12 cellular contexts compared by ENCODE assay signal in genomic region chr9:14277202-14277601, GRCh38. TPM values are rescaled to one million over a fixed set of nuclear protein-coding genes. Genes with fewer than 3 reads are reported as not detected.
DNase-seq lines count a peak whose midpoint lies in the region; ATAC-seq and TF ChIP-seq lines count a peak whose summit lies in the region.
"Had no signal": no experiment of that assay in that cellular context is flagged by ENCODE, and none has a peak within 500 bp of the region (broad histone marks: within the 10 kb centered on the region; RNA-seq: fewer than 3 reads in every experiment).

No MANE protein-coding gene starts in this region.

- no CpG with 5 or more reads among the region's 8 CpGs for WGBS in trophoblast cell (ENCODE audit: extremely low coverage, insufficient coverage, insufficient read length)

- H3K4me2 ChIP-seq in fibroblast of lung (ENCODE audit: extremely low read depth, insufficient read depth, low read length), result peak overlapping the region; percentile 70
- no peak overlapping the region for H3K4me2 ChIP-seq in trophoblast cell (ENCODE audit: low read length)

- H3K79me1 ChIP-seq in trophoblast cell (ENCODE audit: low read length), result peaks cover 1% of the 10 kb centered on the region

- H3K4ac ChIP-seq in trophoblast cell (ENCODE audit: low read depth, low read length), result no peak overlapping the region

- no peak overlapping the region for H2BK12ac ChIP-seq in trophoblast cell (ENCODE audit: low read length)

- H3K4me1 Mint-ChIP-seq in naive thymus-derived CD8-positive, alpha-beta T cell, result peaks cover 0 to 6% (median 2%) of the 10 kb centered on the region in 4 donors

- H3K14ac ChIP-seq in trophoblast cell (ENCODE audit: low read length), result no peak overlapping the region

- H3K27me3 ChIP-seq in RWPE2 (ENCODE audit: insufficient read depth, poor library complexity, severe bottlenecking), result no peaks in the 10 kb centered on the region
- H3K27me3 ChIP-seq in fibroblast of lung (ENCODE audit: control insufficient read depth, insufficient read depth, low read length), result no peaks in the 10 kb centered on the region
- no peaks in the 10 kb centered on the region for H3K27me3 ChIP-seq in trophoblast cell (ENCODE audit: insufficient read depth, low read length)
- H3K27me3 ChIP-seq: thyroid gland had no signal

- POLR2A ChIA-PET in naive thymus-derived CD8-positive, alpha-beta T cell (lab: Charles Lee), result no interaction called here

- H3K36me3 ChIP-seq in RWPE2 (ENCODE audit: low read depth) (peaks cover 10% of the 10 kb centered on the region), fibroblast of lung (ENCODE audit: control insufficient read depth, insufficient read depth, low read length) (no peaks in the 10 kb centered on the region), trophoblast cell (ENCODE audit: control insufficient read depth in 1 of 2, insufficient read depth in 2 of 2, low read length in 2 of 2) (no peaks in the 10 kb centered on the region)
- H3K36me3 ChIP-seq: thyroid gland had no signal

- TF ChIP-seq CTCF in RWPE2 (IDR thresholded peaks at IDR 0.05; ENCODE audit: poor library complexity, severe bottlenecking), result no peak
- TF ChIP-seq CTCF in fibroblast of lung (conservative IDR thresholded peaks at IDR 0.05 in 1 of 2, IDR thresholded peaks at IDR 0.05 in 1 of 2; ENCODE audit: low read depth in 1 of 2, low read length in 2 of 2), result no peak
- TF ChIP-seq CTCF in GM20000 (IDR thresholded peaks at IDR 0.05; ENCODE audit: extremely low read depth, missing control alignments), result no peak

- ATAC-seq in RWPE2 (ENCODE audit: low read depth) (peak; percentile 58), HG03342 (IDR thresholded peaks at IDR 0.05; ENCODE audit: unreplicated experiment) (no peak)
- ATAC-seq in naive thymus-derived CD8-positive, alpha-beta T cell, result no peak

- no peak overlapping the region for H2BK5ac ChIP-seq in trophoblast cell (ENCODE audit: low read depth, low read length, poor library complexity)

- H3K79me2 ChIP-seq in fibroblast of lung (ENCODE audit: control insufficient read depth, insufficient read depth, low read length) (peaks cover 4% of the 10 kb centered on the region), trophoblast cell (ENCODE audit: control insufficient read depth, insufficient read depth, low read length, poor library complexity) (no peaks in the 10 kb centered on the region)

- H3K4me3 ChIP-seq in RWPE2 (ENCODE audit: severe bottlenecking) (no peak overlapping the region), fibroblast of lung (replicated peaks in 1 of 4; ENCODE audit: control extremely low read depth in 1 of 4, insufficient read depth in 1 of 4, low read depth in 3 of 4, low read length in 4 of 4) (no peak overlapping the region), trophoblast cell (ENCODE audit: low read depth, low read length) (no peak overlapping the region)
- H3K4me3 ChIP-seq: thyroid gland had no signal

- peak overlapping the region; percentile 83 for H3K27ac ChIP-seq in RWPE2 (ENCODE audit: poor library complexity, severe bottlenecking)
- H3K27ac ChIP-seq in fibroblast of lung (ENCODE audit: insufficient read depth, low read length), result peak overlapping the region; percentile 78
- no peak overlapping the region for H3K27ac ChIP-seq in trophoblast cell (ENCODE audit: low read depth, low read length)
- H3K27ac ChIP-seq: thyroid gland had no signal

- H3K4me3 Mint-ChIP-seq in naive thymus-derived CD8-positive, alpha-beta T cell, result no peak overlapping the region

- no peaks in the 10 kb centered on the region for H4K20me1 ChIP-seq in fibroblast of lung (ENCODE audit: control insufficient read depth, extremely low read depth, insufficient read depth, low read length)

- H3K27me3 Mint-ChIP-seq in naive thymus-derived CD8-positive, alpha-beta T cell, result peaks cover 11 to 64% (median 13%) of the 10 kb centered on the region in 5 donors

- H4K91ac ChIP-seq in trophoblast cell (ENCODE audit: low read depth, low read length), result no peak overlapping the region

- H4K12ac ChIP-seq in trophoblast cell (ENCODE audit: low read depth, low read length), result no peak overlapping the region

- H3K9me3 ChIP-seq in RWPE2 (ENCODE audit: severe bottlenecking) (no peaks in the 10 kb centered on the region), fibroblast of lung (ENCODE audit: control insufficient read depth, insufficient read depth, low read depth, low read length) (no peaks in the 10 kb centered on the region), trophoblast cell (ENCODE audit: insufficient read depth, low read depth, low read length) (no peaks in the 10 kb centered on the region)
- H3K9me3 ChIP-seq: thyroid gland had no signal

- no peak overlapping the region for H2BK120ac ChIP-seq in trophoblast cell (ENCODE audit: insufficient read depth, low read length, poor library complexity)

- H2AK5ac ChIP-seq in trophoblast cell (ENCODE audit: low read length), result no peak overlapping the region

- no peak overlapping the region for H3K18ac ChIP-seq in trophoblast cell (ENCODE audit: low read length)

- DNase-seq in GM04503 (ENCODE audit: low read depth), result peak; percentile 7
- peak; percentile 49 for DNase-seq in RWPE2 (ENCODE audit: low spot score)
- DNase-seq in fibroblast of lung (ENCODE audit: low read depth in 2 of 2), result peak; percentile 88 to 92
- peak; percentile 11 to 46 for DNase-seq in trophoblast cell
- DNase-seq in GM20000 (ENCODE audit: low spot score), result no peak
- DNase-seq in NCI-H1436 treated with DMSO at 0.1 percent for 48 hours (lab: John Stamatoyannopoulos, UW), result no peak
- DNase-seq in naive thymus-derived CD8-positive, alpha-beta T cell, result no peak
- DNase-seq: activated effector memory CD4-positive, alpha-beta T cell treated with Interleukin-2 at 50 U/mL for 16 hours; COR-L47; NCI-H526; thyroid gland had no signal

- no peak overlapping the region for H3K23ac ChIP-seq in trophoblast cell (ENCODE audit: low read length)

- no peak overlapping the region for H2AFZ ChIP-seq in fibroblast of lung (ENCODE audit: low read length)
- H2AFZ ChIP-seq in trophoblast cell (ENCODE audit: insufficient read depth, low read length, poor library complexity), result no peak overlapping the region

- no peaks in the 10 kb centered on the region for H3K36me3 Mint-ChIP-seq in naive thymus-derived CD8-positive, alpha-beta T cell

- peaks cover 90% of the 10 kb centered on the region for H3K4me1 ChIP-seq in RWPE2 (ENCODE audit: insufficient read depth, poor library complexity, severe bottlenecking)
- peaks cover 19% of the 10 kb centered on the region for H3K4me1 ChIP-seq in fibroblast of lung (ENCODE audit: control insufficient read depth, extremely low read depth, insufficient read depth, low read length)
- peaks cover 0 to 6% of the 10 kb centered on the region in 2 experiments for H3K4me1 ChIP-seq in trophoblast cell (ENCODE audit: control insufficient read depth in 1 of 2, insufficient read depth in 2 of 2, low read length in 2 of 2)

- H3K9ac ChIP-seq in fibroblast of lung (ENCODE audit: insufficient read depth, low read length) (no peak overlapping the region), trophoblast cell (ENCODE audit: low read length) (no peak overlapping the region)

- H3K9me3 Mint-ChIP-seq in naive thymus-derived CD8-positive, alpha-beta T cell, result peaks cover 0 to 2% (median 0%) of the 10 kb centered on the region in 9 donors

- no peak overlapping the region for H4K8ac ChIP-seq in trophoblast cell (ENCODE audit: low read depth, low read length)

- no peak overlapping the region for H3K27ac Mint-ChIP-seq in naive thymus-derived CD8-positive, alpha-beta T cell

RNA-seq across cellular contexts. Expression of gene NFIB, which starts 36.7 kb away (rescaled TPM):
- total RNA-seq in fibroblast of lung, result 36.3 and 56.0 TPM in 2 replicates
- polyA plus RNA-seq in fibroblast of lung, result 29.3 and 46.5 TPM in 2 replicates
- polyA plus RNA-seq in fibroblast of lung (2012), result 17.0 and 20.4 TPM in 2 replicates
- 69.4 and 157 TPM in 2 replicates for polyA minus RNA-seq in fibroblast of lung (ENCODE audit: low replicate concordance)
- 0.96 and 1.2 TPM in 2 replicates for polyA plus RNA-seq in trophoblast cell (2013)
- total RNA-seq in naive thymus-derived CD8-positive, alpha-beta T cell, result not detected
- under 1 TPM in 1 of 3 donors, not detected in 2; 0.22 TPM for polyA plus RNA-seq in naive thymus-derived CD8-positive, alpha-beta T cell

Comparison
In these comparisons a context has a peak if more than half of its experiments do, and no peak if none do; other contexts are left out.
1. DNase-seq: peak in GM04503 (single experiment), RWPE2 (single experiment), fibroblast of lung (2 of 2) and trophoblast cell (2 of 2); none in GM20000 (single experiment), NCI-H1436 treated with DMSO at 0.1 percent for 48 hours (single experiment) and naive thymus-derived CD8-positive, alpha-beta T cell (0 of 10).
2. RNA of gene NFIB, which starts 36.7 kb away (total RNA-seq): 36.3 to 56.0 TPM in fibroblast of lung; not detected in naive thymus-derived CD8-positive, alpha-beta T cell; every median in the first group is over 10 times any median in the second.